Comparison of ENCODE assay signal across 19 cellular contexts in genomic region chr15:31563421-31563820, GRCh38.
"Had no signal": no experiment of that assay in that cellular context is flagged by ENCODE, and none has a peak within 500 bp of the region (broad histone marks: within the 10 kb centered on the region; RNA-seq: fewer than 3 reads in every experiment).

No MANE protein-coding gene starts in this region.

- H3K4me3 Mint-ChIP-seq: effector memory CD8-positive, alpha-beta T cell; immature natural killer cell; nephron had no signal

- ATAC-seq: effector memory CD8-positive, alpha-beta T cell; gastroesophageal sphincter; left ventricle myocardium superior; right lobe of liver had no signal

- H3K27ac Mint-ChIP-seq: effector memory CD8-positive, alpha-beta T cell; nephron had no signal

- H3K9ac ChIP-seq: parathyroid adenoma had no signal

- H3K4me1 Mint-ChIP-seq: immature natural killer cell had no signal

- DNase-seq: effector memory CD8-positive, alpha-beta T cell; esophagus squamous epithelium; foreskin fibroblast; immature natural killer cell; left ventricle myocardium superior; right lobe of liver; spleen; stimulated activated CD4-positive, alpha-beta T cell treated with anti-CD3 and anti-CD28 coated beads, Interleukin-15, amount 100 ng/mL, for 24 hours; stimulated activated CD4-positive, alpha-beta T cell treated with anti-CD3 and anti-CD28 coated beads, Interleukin-1b, Interleukin-23, amount 100 ng/mL, for 48 hours; stimulated activated CD4-positive, alpha-beta T cell treated with anti-CD3 and anti-CD28 coated beads, Interleukin-4, amount 100 ng/mL, for 24 hours; stimulated activated naive CD4-positive, alpha-beta T cell treated with Interleukin-2 at 50 U/mL for 16 hours; tibial artery; upper lobe of left lung; uterus had no signal

- H3K79me2 ChIP-seq: parathyroid adenoma had no signal

- H2AFZ ChIP-seq: parathyroid adenoma had no signal

- H3K9me3 Mint-ChIP-seq: effector memory CD8-positive, alpha-beta T cell had no signal

- H3K27ac ChIP-seq: epithelial cell of prostate, esophagus squamous epithelium, gastroesophageal sphincter, parathyroid adenoma, prostate gland, right lobe of liver, spleen, tibial artery, upper lobe of left lung, uterus had no signal

- H3K4me1 ChIP-seq: esophagus squamous epithelium, gastroesophageal sphincter, parathyroid adenoma, prostate gland, right lobe of liver, spleen, tibial artery, upper lobe of left lung, uterus had no signal

- H3K9me3 ChIP-seq: esophagus squamous epithelium, prostate gland, right lobe of liver, upper lobe of left lung, uterus had no signal

- H3K36me3 ChIP-seq: prostate gland, right lobe of liver, spleen, upper lobe of left lung, uterus had no signal

- H3K4me3 ChIP-seq: esophagus squamous epithelium, gastroesophageal sphincter, prostate gland, right lobe of liver, spleen, tibial artery, upper lobe of left lung, uterus had no signal

- H3K27me3 ChIP-seq: esophagus squamous epithelium, gastroesophageal sphincter, right lobe of liver, spleen, tibial artery, upper lobe of left lung, uterus had no signal
